In the genomic region with DNA sequence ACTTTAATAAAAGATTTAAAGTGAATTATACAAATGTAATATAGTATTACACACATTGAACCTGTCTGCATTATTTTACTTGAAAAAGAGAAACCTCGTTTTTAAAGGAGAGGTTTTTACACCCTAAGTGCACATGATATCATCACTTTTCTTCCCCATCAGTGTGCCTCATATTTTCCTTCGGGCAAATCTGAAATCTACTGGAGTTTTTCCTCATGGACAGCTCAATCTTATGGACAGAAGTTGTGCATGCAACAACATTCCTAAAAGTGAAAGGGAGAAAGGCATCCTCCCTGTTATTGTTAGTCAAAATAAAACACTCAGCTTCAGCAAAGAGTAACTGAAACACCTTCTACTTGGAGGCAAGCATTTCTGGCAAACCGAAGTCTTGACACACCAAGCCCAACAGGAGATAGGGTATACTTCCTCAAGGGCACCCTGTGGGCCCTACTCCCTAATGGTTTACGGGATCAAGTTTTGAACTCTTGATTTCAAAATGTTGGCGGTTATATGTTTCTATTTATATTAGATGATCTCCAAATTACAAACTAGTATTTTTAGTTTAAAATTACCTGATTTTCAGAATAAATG, we compare ENCODE assay signal across 20 cellular contexts.
A peak's percentile ranks its signal among the peaks of the same experiment; 100 is the strongest.
DNase-seq lines count a peak whose midpoint lies in the region; ATAC-seq, FAIRE-seq and TF ChIP-seq lines count a peak whose summit lies in the region.
"Had no signal": no experiment of that assay in that cellular context is flagged by ENCODE, and none has a peak within 500 bp of the region (broad histone marks: within the 10 kb centered on the region; RNA-seq: fewer than 3 reads in every experiment).

No MANE protein-coding gene starts in this region.

- DNase-seq in NCI-H69 (lab: John Stamatoyannopoulos, UW): peak; percentile 72
- DNase-seq in fibroblast of peridontal ligament (ENCODE audit: extremely low read depth): peak; percentile 75
- no peak for DNase-seq in neural progenitor cell (ENCODE audit: low spot score)
- no peak for DNase-seq in iPS-NIHi7 (ENCODE audit: extremely low spot score)
- DNase-seq in stimulated activated naive CD8-positive, alpha-beta T cell treated with anti-CD3 and anti-CD28 coated beads, Interleukin-15, Interleukin-2, amounts not matched to agents 100 U/mL and 50 U/mL, for 24 hours: no peak
- DNase-seq in aorta: no peak
- no peak for DNase-seq in NCI-H2081 (lab: John Stamatoyannopoulos, UW)
- DNase-seq: activated CD4-positive, alpha-beta T cell treated with anti-CD3 and anti-CD28 coated beads, Interleukin-2, amount 10 ng/mL, durations not matched to agents 24 days and 14 days; activated CD8-positive, alpha-beta memory T cell treated with anti-CD3 and anti-CD28 coated beads, Interleukin-2, amount 50 U/mL, for 48 hours; body of pancreas; head of caudate nucleus; kidney; midbrain; NCI-H2081 treated with DMSO at 0.1 percent for 48 hours; stimulated activated naive CD8-positive, alpha-beta T cell treated with anti-CD3 and anti-CD28 coated beads, Interleukin-15, amount 100 ng/mL, for 72 hours had no signal

- peaks cover 2% of the 10 kb centered on the region for H3K27me3 Mint-ChIP-seq in neural progenitor cell (ENCODE audit: insufficient read depth, low read depth)
- H3K27me3 Mint-ChIP-seq: activated CD4-positive, alpha-beta T cell treated with anti-CD3 and anti-CD28 coated beads, Interleukin-2, amount 10 ng/mL, durations not matched to agents 24 days and 14 days; activated naive CD4-positive, alpha-beta T cell treated with anti-CD3 and anti-CD28 coated beads, Interleukin-2, amount 50 U/mL, for 24 hours; IgD-negative memory B cell; stimulated activated naive CD8-positive, alpha-beta T cell treated with anti-CD3 and anti-CD28 coated beads, Interleukin-15, amount 100 ng/mL, for 72 hours had no signal

- no peaks in the 10 kb centered on the region for H3K9me3 Mint-ChIP-seq in neural progenitor cell
- H3K9me3 Mint-ChIP-seq: activated CD4-positive, alpha-beta T cell treated with anti-CD3 and anti-CD28 coated beads, Interleukin-2, amount 10 ng/mL, durations not matched to agents 24 days and 14 days; stimulated activated naive CD8-positive, alpha-beta T cell treated with anti-CD3 and anti-CD28 coated beads, Interleukin-15, amount 100 ng/mL, for 72 hours had no signal

- no peak overlapping the region for H3K4me2 ChIP-seq in neural progenitor cell

- intact Hi-C loops in aorta (cut with DNase I): no loop called here

- no peaks in the 10 kb centered on the region for H3K36me3 ChIP-seq in neural progenitor cell
- H3K36me3 ChIP-seq in aorta (ENCODE audit: control insufficient read depth in 1 of 2, insufficient read depth in 2 of 2, low read length in 1 of 2): no peaks in the 10 kb centered on the region

- no peak for ATAC-seq in stimulated activated naive CD8-positive, alpha-beta T cell treated with anti-CD3 and anti-CD28 coated beads, Interleukin-15, Interleukin-2, amounts not matched to agents 100 U/mL and 50 U/mL, for 24 hours
- ATAC-seq in aorta (ENCODE audit: low FRiP score): no peak
- ATAC-seq: stimulated activated naive CD8-positive, alpha-beta T cell treated with anti-CD3 and anti-CD28 coated beads, Interleukin-15, amount 100 ng/mL, for 72 hours had no signal

- H3K36me3 Mint-ChIP-seq in neural progenitor cell: no peaks in the 10 kb centered on the region
- H3K36me3 Mint-ChIP-seq: activated naive CD4-positive, alpha-beta T cell treated with anti-CD3 and anti-CD28 coated beads, Interleukin-2, amount 50 U/mL, for 24 hours had no signal

- no peak overlapping the region for H3K27ac ChIP-seq in neural progenitor cell
- H3K27ac ChIP-seq in aorta (ENCODE audit: low read depth in 1 of 2, low read length in 2 of 2): no peak overlapping the region
- H3K27ac ChIP-seq: body of pancreas, epithelial cell of prostate had no signal

- peak; percentile 75 for FAIRE-seq in G401.6 (lab: Jason Lieb, UNC)
- FAIRE-seq: kidney had no signal

- no peak overlapping the region for H3K27ac Mint-ChIP-seq in neural progenitor cell
- H3K27ac Mint-ChIP-seq: activated CD4-positive, alpha-beta T cell treated with anti-CD3 and anti-CD28 coated beads, Interleukin-2, amount 10 ng/mL, durations not matched to agents 24 days and 14 days; activated naive CD4-positive, alpha-beta T cell treated with anti-CD3 and anti-CD28 coated beads, Interleukin-2, amount 50 U/mL, for 24 hours; IgD-negative memory B cell; stimulated activated naive CD8-positive, alpha-beta T cell treated with anti-CD3 and anti-CD28 coated beads, Interleukin-15, amount 100 ng/mL, for 72 hours had no signal

- no peak overlapping the region for H3K9ac ChIP-seq in neural progenitor cell
- H3K9ac ChIP-seq: SK-N-SH had no signal

- no peaks in the 10 kb centered on the region for H4K20me1 ChIP-seq in neural progenitor cell (ENCODE audit: low read depth)

- no peaks in the 10 kb centered on the region for H3K79me2 ChIP-seq in neural progenitor cell (ENCODE audit: low read depth)

- no peak for TF ChIP-seq CTCF in neural progenitor cell (IDR thresholded peaks at IDR 0.05)

- no peaks in the 10 kb centered on the region for H3K27me3 ChIP-seq in neural progenitor cell
- H3K27me3 ChIP-seq in aorta (ENCODE audit: control insufficient read depth in 1 of 2, insufficient read depth in 2 of 2, low read length in 1 of 2): no peaks in the 10 kb centered on the region
- H3K27me3 ChIP-seq: body of pancreas had no signal

- H3K4me3 ChIP-seq in neural progenitor cell (no peak overlapping the region), aorta (ENCODE audit: low read length in 2 of 2) (no peak overlapping the region)
- H3K4me3 ChIP-seq: body of pancreas had no signal

- H3K4me3 Mint-ChIP-seq in neural progenitor cell: no peak overlapping the region
- H3K4me3 Mint-ChIP-seq: activated CD4-positive, alpha-beta T cell treated with anti-CD3 and anti-CD28 coated beads, Interleukin-2, amount 10 ng/mL, durations not matched to agents 24 days and 14 days; activated naive CD4-positive, alpha-beta T cell treated with anti-CD3 and anti-CD28 coated beads, Interleukin-2, amount 50 U/mL, for 24 hours; IgD-negative memory B cell; stimulated activated naive CD8-positive, alpha-beta T cell treated with anti-CD3 and anti-CD28 coated beads, Interleukin-15, amount 100 ng/mL, for 72 hours had no signal

- H3K4me1 ChIP-seq in neural progenitor cell (peaks cover 35% of the 10 kb centered on the region), aorta (ENCODE audit: control insufficient read depth in 1 of 2, insufficient read depth in 2 of 2, low read length in 2 of 2) (no peaks in the 10 kb centered on the region)
- H3K4me1 ChIP-seq: body of pancreas had no signal

- H3F3A ChIP-seq in neural progenitor cell (ENCODE audit: low read depth): no peaks in the 10 kb centered on the region

- 86 to 87% methylated on average over 5 of the region's 5 CpGs for WGBS in aorta, 2 donors

- peaks cover 25% of the 10 kb centered on the region for H3K4me1 Mint-ChIP-seq in neural progenitor cell
- H3K4me1 Mint-ChIP-seq: activated CD4-positive, alpha-beta T cell treated with anti-CD3 and anti-CD28 coated beads, Interleukin-2, amount 10 ng/mL, durations not matched to agents 24 days and 14 days; activated naive CD4-positive, alpha-beta T cell treated with anti-CD3 and anti-CD28 coated beads, Interleukin-2, amount 50 U/mL, for 24 hours; IgD-negative memory B cell; stimulated activated naive CD8-positive, alpha-beta T cell treated with anti-CD3 and anti-CD28 coated beads, Interleukin-15, amount 100 ng/mL, for 72 hours had no signal

- H3K9me3 ChIP-seq in neural progenitor cell (ENCODE audit: low read depth) (no peaks in the 10 kb centered on the region), aorta (ENCODE audit: control insufficient read depth, low read length) (no peaks in the 10 kb centered on the region)
- H3K9me3 ChIP-seq: body of pancreas, SK-N-SH had no signal

- peak overlapping the region; percentile 70 for H2AFZ ChIP-seq in neural progenitor cell (replicated peaks)

Comparison
In these comparisons a context has a peak if more than half of its experiments do, and no peak if none do; other contexts are left out.
1. DNase-seq: peak in NCI-H69 (single experiment) and fibroblast of peridontal ligament (single experiment); none in neural progenitor cell (single experiment), iPS-NIHi7 (single experiment), stimulated activated naive CD8-positive, alpha-beta T cell treated with anti-CD3 and anti-CD28 coated beads, Interleukin-15, Interleukin-2, amounts not matched to agents 100 U/mL and 50 U/mL, for 24 hours (single experiment), aorta (0 of 2) and NCI-H2081 (0 of 2).